Comparison of ENCODE assay signal across 9 cellular contexts in genomic region chr13:20411638-20412342, GRCh38.
DNase-seq lines count a peak whose midpoint lies in the region; ATAC-seq and TF ChIP-seq lines count a peak whose summit lies in the region.
"Had no signal": no experiment of that assay in that cellular context is flagged by ENCODE, and none has a peak within 500 bp of the region (broad histone marks: within the 10 kb centered on the region; RNA-seq: fewer than 3 reads in every experiment).

No MANE protein-coding gene starts in this region.

- H3K9me3 Mint-ChIP-seq in T-helper 2 cell treated with Interferon-gamma antibody and Interleukin-4, amounts not matched to agents 5 μg/mL and 100 μg/mL, for 36 hours, result peaks cover 8% of the 10 kb centered on the region
- no peaks in the 10 kb centered on the region for H3K9me3 Mint-ChIP-seq in endodermal cell

- peaks cover 22% of the 10 kb centered on the region for H3K4me1 Mint-ChIP-seq in T-helper 2 cell treated with Interferon-gamma antibody and Interleukin-4, amounts not matched to agents 5 μg/mL and 100 μg/mL, for 36 hours (ENCODE audit: low read depth)
- peaks cover 6% of the 10 kb centered on the region for H3K4me1 Mint-ChIP-seq in endodermal cell

- H3K27ac ChIP-seq in adrenal gland (no peak overlapping the region), endodermal cell (ENCODE audit: low read depth, low read length) (no peak overlapping the region)
- H3K27ac ChIP-seq: SK-N-MC had no signal

- peak overlapping the region; percentile 85 for H3K4me3 Mint-ChIP-seq in T-helper 2 cell treated with Interferon-gamma antibody and Interleukin-4, amounts not matched to agents 5 μg/mL and 100 μg/mL, for 36 hours
- no peak overlapping the region for H3K4me3 Mint-ChIP-seq in endodermal cell

- H3K9me3 ChIP-seq in adrenal gland (replicated peaks in 1 of 3), result no peaks in the 10 kb centered on the region
- no peaks in the 10 kb centered on the region for H3K9me3 ChIP-seq in endodermal cell (ENCODE audit: control insufficient read depth, low read length)

- TF ChIP-seq CTCF in omental fat pad (IDR thresholded peaks at IDR 0.05), result no peak
- no peak for TF ChIP-seq CTCF in adrenal gland (IDR thresholded peaks at IDR 0.05)
- TF ChIP-seq CTCF in endodermal cell (conservative IDR thresholded peaks at IDR 0.05), result no peak

- WGBS in adrenal gland, 4 donors, result 55 to 71% (median 63%) methylated on average over 6 of the region's 6 CpGs
- 51 to 54% methylated on average over 3 to 6 of the region's 6 CpGs for WGBS in endodermal cell (ENCODE audit: insufficient coverage in 1 of 2, insufficient read length in 1 of 2), 2 experiments

- peak overlapping the region; percentile 90 for H3K27ac Mint-ChIP-seq in T-helper 2 cell treated with Interferon-gamma antibody and Interleukin-4, amounts not matched to agents 5 μg/mL and 100 μg/mL, for 36 hours
- H3K27ac Mint-ChIP-seq in endodermal cell, result no peak overlapping the region

- peak; percentile 90 for ATAC-seq in HG03039 (IDR thresholded peaks at IDR 0.05; ENCODE audit: unreplicated experiment)
- ATAC-seq in omental fat pad (ENCODE audit: low FRiP score), result peak; percentile 34

- H3K36me3 Mint-ChIP-seq in T-helper 2 cell treated with Interferon-gamma antibody and Interleukin-4, amounts not matched to agents 5 μg/mL and 100 μg/mL, for 36 hours (ENCODE audit: low read depth), result peaks cover 14% of the 10 kb centered on the region
- no peaks in the 10 kb centered on the region for H3K36me3 Mint-ChIP-seq in endodermal cell (ENCODE audit: low read depth)

- H3K27me3 ChIP-seq in adrenal gland (no peaks in the 10 kb centered on the region), endodermal cell (ENCODE audit: control insufficient read depth, insufficient read depth, low read length, poor library complexity, severe bottlenecking) (no peaks in the 10 kb centered on the region)

- H3K4me1 ChIP-seq in adrenal gland (replicated peaks in 1 of 2), result no peaks in the 10 kb centered on the region
- no peaks in the 10 kb centered on the region for H3K4me1 ChIP-seq in endodermal cell (ENCODE audit: control insufficient read depth, insufficient read depth, low read length)

- intact Hi-C loops in adrenal gland (cut with DNase I), result no loop called here

- H3K27me3 Mint-ChIP-seq in T-helper 2 cell treated with Interferon-gamma antibody and Interleukin-4, amounts not matched to agents 5 μg/mL and 100 μg/mL, for 36 hours (ENCODE audit: low read depth), result no peaks in the 10 kb centered on the region
- peaks cover 32% of the 10 kb centered on the region for H3K27me3 Mint-ChIP-seq in endodermal cell (ENCODE audit: insufficient read depth)

- no peak for TF ChIP-seq POLR2A in adrenal gland (IDR thresholded peaks at IDR 0.05)

- no peak overlapping the region for H3K9ac ChIP-seq in endodermal cell (ENCODE audit: extremely low read depth, low read length, poor library complexity, severe bottlenecking)

- peak; percentile 63 for DNase-seq in SIG-M5 treated with dmso at 0.1 percent for 504 hours (lab: John Stamatoyannopoulos, UW; ENCODE audit: unreplicated experiment)
- DNase-seq in SIG-M5 (lab: John Stamatoyannopoulos, UW), result no peak
- peak; percentile 56 for DNase-seq in T-helper 2 cell treated with Interferon-gamma antibody and Interleukin-4, amounts not matched to agents 5 μg/mL and 100 μg/mL, for 36 hours (ENCODE audit: low spot score)
- DNase-seq in omental fat pad (ENCODE audit: low spot score), result no peak
- DNase-seq in adrenal gland, result no peak
- DNase-seq in endodermal cell, result no peak
- DNase-seq in hepatic stellate cell (ENCODE audit: low spot score), result no peak

- no peak overlapping the region for H3K4me3 ChIP-seq in adrenal gland
- H3K4me3 ChIP-seq in endodermal cell (ENCODE audit: low read length), result no peak overlapping the region
- H3K4me3 ChIP-seq: SK-N-MC had no signal

- H3K36me3 ChIP-seq in adrenal gland (replicated peaks in 1 of 2) (no peaks in the 10 kb centered on the region), endodermal cell (ENCODE audit: control insufficient read depth, insufficient read depth, low read length) (no peaks in the 10 kb centered on the region)

Comparison
In these comparisons a context has a peak if more than half of its experiments do, and no peak if none do; other contexts are left out.
1. DNase-seq: peak in SIG-M5 treated with dmso at 0.1 percent for 504 hours (single experiment) and T-helper 2 cell treated with Interferon-gamma antibody and Interleukin-4, amounts not matched to agents 5 μg/mL and 100 μg/mL, for 36 hours (single experiment); none in SIG-M5 (single experiment), omental fat pad (single experiment), adrenal gland (0 of 7), endodermal cell (single experiment) and hepatic stellate cell (single experiment).